ENCODE assay signal across 1 cellular context in genomic region chr17:75565066-75565465, GRCh38.
TF ChIP-seq lines count a peak whose summit lies in the region.

No MANE protein-coding gene starts in this region.

TF ChIP-seq in IMR-90, 13 proteins besides CTCF, POLR2A, EP300 and RAD21:
- no peak for TF ChIP-seq CHD1 (IDR thresholded peaks at IDR 0.05; ENCODE audit: low read depth, low read length)
- no peak for TF ChIP-seq MAFK (IDR thresholded peaks at IDR 0.05; ENCODE audit: low read depth, low read length)
